Comparison of ENCODE assay signal across 1 cellular context in the genomic region with DNA sequence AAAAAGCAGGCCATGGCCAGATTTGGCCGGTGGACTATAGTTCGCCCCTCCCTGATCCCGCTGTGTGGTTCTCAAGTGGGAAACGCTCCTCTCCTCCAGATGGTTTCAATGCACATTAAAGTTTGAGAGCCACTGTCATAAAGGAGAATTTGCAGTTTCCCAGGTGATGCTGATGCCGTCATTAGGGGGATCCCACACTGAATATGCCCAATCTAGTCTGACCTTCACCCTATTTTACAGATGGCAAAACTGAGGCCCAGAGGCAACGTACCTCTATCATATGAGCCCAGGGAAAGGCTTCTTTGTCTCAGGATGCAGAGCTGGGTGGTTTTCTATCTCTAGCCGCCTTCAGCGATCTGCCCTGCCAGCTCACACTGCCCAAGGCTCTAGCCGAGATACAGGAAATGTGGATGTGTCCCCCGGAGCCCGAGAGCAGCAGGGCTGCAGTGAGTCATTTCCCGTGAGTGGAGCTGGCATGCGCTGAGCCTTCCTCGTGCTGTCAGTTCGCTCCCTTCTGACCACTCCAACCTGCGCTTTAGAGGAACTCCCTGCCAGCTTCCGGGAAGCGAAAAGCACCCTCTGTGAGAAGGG.
TF ChIP-seq lines count a peak whose summit lies in the region.

No MANE protein-coding gene starts in this region.

TF ChIP-seq in GM12878, 131 proteins besides CTCF, POLR2A, EP300 and RAD21 (continued from another document and continues in another):
- peak; percentile 51; the same call in 1 of the 2 replicates for TF ChIP-seq NBN (IDR thresholded peaks at IDR 0.05)
- no peak for TF ChIP-seq E2F4 (IDR thresholded peaks at IDR 0.05; ENCODE audit: low read depth, low read length)
- TF ChIP-seq TCF3 (IDR thresholded peaks at IDR 0.05; ENCODE audit: borderline replicate concordance, insufficient read depth, low read depth, low read length): no peak
- 0 out of 2 replicates have a peak, but pooled peaks have one; percentile 16 for TF ChIP-seq PAX5 (IDR thresholded peaks at IDR 0.05; ENCODE audit: borderline replicate concordance, low read depth, low read length)
- TF ChIP-seq MXI1 (IDR thresholded peaks at IDR 0.05; ENCODE audit: low read depth, low read length): peak; percentile 47; the same call in 1 of the 2 replicates
- no peak for TF ChIP-seq EGR1 (IDR thresholded peaks at IDR 0.05; ENCODE audit: borderline replicate concordance in 1 of 2, low read depth in 2 of 2, low read length in 2 of 2)
- TF ChIP-seq, protein P1, sequence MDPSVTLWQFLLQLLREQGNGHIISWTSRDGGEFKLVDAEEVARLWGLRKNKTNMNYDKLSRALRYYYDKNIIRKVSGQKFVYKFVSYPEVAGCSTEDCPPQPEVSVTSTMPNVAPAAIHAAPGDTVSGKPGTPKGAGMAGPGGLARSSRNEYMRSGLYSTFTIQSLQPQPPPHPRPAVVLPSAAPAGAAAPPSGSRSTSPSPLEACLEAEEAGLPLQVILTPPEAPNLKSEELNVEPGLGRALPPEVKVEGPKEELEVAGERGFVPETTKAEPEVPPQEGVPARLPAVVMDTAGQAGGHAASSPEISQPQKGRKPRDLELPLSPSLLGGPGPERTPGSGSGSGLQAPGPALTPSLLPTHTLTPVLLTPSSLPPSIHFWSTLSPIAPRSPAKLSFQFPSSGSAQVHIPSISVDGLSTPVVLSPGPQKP (IDR thresholded peaks at IDR 0.05; ENCODE audit: low read depth, low read length): no peak
- TF ChIP-seq RBBP5 (conservative IDR thresholded peaks at IDR 0.05): no peak
- TF ChIP-seq KLF5 (IDR thresholded peaks at IDR 0.05; ENCODE audit: partially characterized antibody): no peak
- TF ChIP-seq BCL11A (IDR thresholded peaks at IDR 0.05; ENCODE audit: low read depth, low read length): no peak
- TF ChIP-seq ZNF207 (IDR thresholded peaks at IDR 0.05; ENCODE audit: borderline replicate concordance): no peak
- TF ChIP-seq YY1 (IDR thresholded peaks at IDR 0.05; ENCODE audit: low read depth, low read length): 0 out of 2 replicates have a peak, but pooled peaks have one; percentile 7
- TF ChIP-seq EZH2 (IDR thresholded peaks at IDR 0.05; ENCODE audit: borderline replicate concordance, control insufficient read depth, low read depth, low read length): no peak
- TF ChIP-seq, protein P2, sequence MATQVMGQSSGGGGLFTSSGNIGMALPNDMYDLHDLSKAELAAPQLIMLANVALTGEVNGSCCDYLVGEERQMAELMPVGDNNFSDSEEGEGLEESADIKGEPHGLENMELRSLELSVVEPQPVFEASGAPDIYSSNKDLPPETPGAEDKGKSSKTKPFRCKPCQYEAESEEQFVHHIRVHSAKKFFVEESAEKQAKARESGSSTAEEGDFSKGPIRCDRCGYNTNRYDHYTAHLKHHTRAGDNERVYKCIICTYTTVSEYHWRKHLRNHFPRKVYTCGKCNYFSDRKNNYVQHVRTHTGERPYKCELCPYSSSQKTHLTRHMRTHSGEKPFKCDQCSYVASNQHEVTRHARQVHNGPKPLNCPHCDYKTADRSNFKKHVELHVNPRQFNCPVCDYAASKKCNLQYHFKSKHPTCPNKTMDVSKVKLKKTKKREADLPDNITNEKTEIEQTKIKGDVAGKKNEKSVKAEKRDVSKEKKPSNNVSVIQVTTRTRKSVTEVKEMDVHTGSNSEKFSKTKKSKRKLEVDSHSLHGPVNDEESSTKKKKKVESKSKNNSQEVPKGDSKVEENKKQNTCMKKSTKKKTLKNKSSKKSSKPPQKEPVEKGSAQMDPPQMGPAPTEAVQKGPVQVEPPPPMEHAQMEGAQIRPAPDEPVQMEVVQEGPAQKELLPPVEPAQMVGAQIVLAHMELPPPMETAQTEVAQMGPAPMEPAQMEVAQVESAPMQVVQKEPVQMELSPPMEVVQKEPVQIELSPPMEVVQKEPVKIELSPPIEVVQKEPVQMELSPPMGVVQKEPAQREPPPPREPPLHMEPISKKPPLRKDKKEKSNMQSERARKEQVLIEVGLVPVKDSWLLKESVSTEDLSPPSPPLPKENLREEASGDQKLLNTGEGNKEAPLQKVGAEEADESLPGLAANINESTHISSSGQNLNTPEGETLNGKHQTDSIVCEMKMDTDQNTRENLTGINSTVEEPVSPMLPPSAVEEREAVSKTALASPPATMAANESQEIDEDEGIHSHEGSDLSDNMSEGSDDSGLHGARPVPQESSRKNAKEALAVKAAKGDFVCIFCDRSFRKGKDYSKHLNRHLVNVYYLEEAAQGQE (IDR thresholded peaks at IDR 0.05; ENCODE audit: low read depth, low read length): no peak
- no peak for TF ChIP-seq ZNF384 (IDR thresholded peaks at IDR 0.05; ENCODE audit: borderline replicate concordance, low read depth, low read length)
- peak; percentile 90 for TF ChIP-seq EED (IDR thresholded peaks at IDR 0.05; ENCODE audit: low read depth)
- TF ChIP-seq ATF2 (IDR thresholded peaks at IDR 0.05; ENCODE audit: low read length): no peak
- 0 out of 2 replicates have a peak, but pooled peaks have one; percentile 15 for TF ChIP-seq CREM (IDR thresholded peaks at IDR 0.05; ENCODE audit: low read depth)
- no peak for TF ChIP-seq ZNF592 (IDR thresholded peaks at IDR 0.05)
- no peak for TF ChIP-seq SREBF2 (IDR thresholded peaks at IDR 0.05; ENCODE audit: low read length)
- TF ChIP-seq SMARCA5 (IDR thresholded peaks at IDR 0.05): peak; percentile 73
- no peak for TF ChIP-seq TCF7 (IDR thresholded peaks at IDR 0.05; ENCODE audit: borderline replicate concordance)
- 0 out of 2 replicates have a peak, but pooled peaks have one; percentile 3 for TF ChIP-seq IRF4 (IDR thresholded peaks at IDR 0.05; ENCODE audit: low read depth, low read length)
- TF ChIP-seq E4F1 (IDR thresholded peaks at IDR 0.05; ENCODE audit: borderline replicate concordance, partially characterized antibody): no peak
- no peak for TF ChIP-seq KAT2A (conservative IDR thresholded peaks at IDR 0.05; ENCODE audit: control insufficient read depth, low read depth, low read length)
- no peak for TF ChIP-seq RAD51 (IDR thresholded peaks at IDR 0.05)
- TF ChIP-seq CEBPZ (IDR thresholded peaks at IDR 0.05; ENCODE audit: low read depth, low read length): no peak
- no peak for TF ChIP-seq FOXK2 (IDR thresholded peaks at IDR 0.05)
- 0 out of 2 replicates have a peak, but pooled peaks have one; percentile 39 for TF ChIP-seq BACH1 (IDR thresholded peaks at IDR 0.05; ENCODE audit: borderline replicate concordance)
- TF ChIP-seq, protein P3, sequence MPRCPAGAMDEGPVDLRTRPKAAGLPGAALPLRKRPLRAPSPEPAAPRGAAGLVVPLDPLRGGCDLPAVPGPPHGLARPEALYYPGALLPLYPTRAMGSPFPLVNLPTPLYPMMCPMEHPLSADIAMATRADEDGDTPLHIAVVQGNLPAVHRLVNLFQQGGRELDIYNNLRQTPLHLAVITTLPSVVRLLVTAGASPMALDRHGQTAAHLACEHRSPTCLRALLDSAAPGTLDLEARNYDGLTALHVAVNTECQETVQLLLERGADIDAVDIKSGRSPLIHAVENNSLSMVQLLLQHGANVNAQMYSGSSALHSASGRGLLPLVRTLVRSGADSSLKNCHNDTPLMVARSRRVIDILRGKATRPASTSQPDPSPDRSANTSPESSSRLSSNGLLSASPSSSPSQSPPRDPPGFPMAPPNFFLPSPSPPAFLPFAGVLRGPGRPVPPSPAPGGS (IDR thresholded peaks at IDR 0.05; ENCODE audit: borderline replicate concordance, insufficient read depth, low read depth, low read length, poor library complexity, severe bottlenecking): no peak
